ENCODE assay signal across 15 cellular contexts in the genomic region with DNA sequence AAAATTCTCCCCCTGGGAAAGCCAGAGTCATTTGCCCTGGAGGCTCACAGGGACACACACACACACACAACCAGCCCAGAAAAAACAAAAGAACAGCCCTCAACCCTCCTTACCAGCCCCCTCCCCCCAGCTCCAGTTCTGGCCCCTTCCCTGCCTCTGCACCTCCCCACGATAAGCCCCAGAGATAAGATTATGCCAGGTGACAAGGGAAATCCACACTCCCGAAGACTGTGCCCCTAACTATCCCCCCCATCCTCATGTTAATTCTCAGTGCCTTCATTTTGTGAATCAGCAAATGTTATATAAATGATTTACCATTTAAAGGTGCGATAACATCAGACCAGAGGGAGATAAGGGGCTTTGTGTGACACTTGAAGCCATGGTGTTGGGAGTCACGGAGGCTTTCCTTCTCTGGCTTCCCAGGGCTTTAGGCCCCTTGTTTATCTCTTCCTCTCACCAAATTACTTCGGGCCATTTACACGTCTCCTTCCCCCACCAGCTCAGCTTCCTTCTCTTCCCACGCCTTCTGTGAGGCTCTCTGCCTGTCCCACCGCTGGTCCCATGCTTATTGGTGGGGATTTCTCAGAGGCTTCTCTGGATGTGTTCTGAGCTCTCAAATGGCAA. TPM values are rescaled to one million over a fixed set of nuclear protein-coding genes. Genes with fewer than 3 reads are reported as not detected.
DNase-seq lines count a peak whose midpoint lies in the region; TF ChIP-seq lines count a peak whose summit lies in the region.
"Had no signal": no experiment of that assay in that cellular context is flagged by ENCODE, and none has a peak within 500 bp of the region (broad histone marks: within the 10 kb centered on the region; RNA-seq: fewer than 3 reads in every experiment).

No MANE protein-coding gene starts in this region.

- no peak overlapping the region for H3K4me3 ChIP-seq in HUES48 (ENCODE audit: low read depth, low read length)
- no peak overlapping the region for H3K4me3 ChIP-seq in hepatocyte
- H3K4me3 ChIP-seq in osteoblast (ENCODE audit: insufficient read depth, low read length), result no peak overlapping the region

- peaks cover 34% of the 10 kb centered on the region for H3K27me3 ChIP-seq in HUES48 (ENCODE audit: control insufficient read depth, insufficient read depth, low read length)
- H3K27me3 ChIP-seq in hepatocyte, result peaks cover 27% of the 10 kb centered on the region
- H3K27me3 ChIP-seq in osteoblast (ENCODE audit: insufficient read depth, low read length), result peaks cover 31% of the 10 kb centered on the region

- H3K9ac ChIP-seq in HUES48 (ENCODE audit: low read depth, low read length), result no peak overlapping the region

- intact Hi-C loops in Calu3 (cut with micrococcal nuclease; ENCODE audit: unreplicated experiment), result loop anchor here (2.0 to 5.0 kb wide), 4 partner anchors 600 to 1098 kb away; no protein-coding TSS in a partner anchor

- peak overlapping the region; percentile 8 for H3K27ac Mint-ChIP-seq in Calu3 (ENCODE audit: unreplicated experiment)
- H3K27ac Mint-ChIP-seq: CD4-positive, alpha-beta T cell had no signal

- in situ Hi-C loops in G401 (cut with HindIII; ENCODE audit: low sequenced_read_pairs), result no loop called here

- peaks cover 21% of the 10 kb centered on the region for H3K4me1 Mint-ChIP-seq in Calu3 (ENCODE audit: low read depth, unreplicated experiment)

- no peak for TF ChIP-seq CTCF in Calu3 (IDR thresholded peaks at IDR 0.05; ENCODE audit: unreplicated experiment)
- TF ChIP-seq CTCF in hepatocyte (IDR thresholded peaks at IDR 0.05; ENCODE audit: poor library complexity), result no peak
- TF ChIP-seq CTCF in osteoblast (IDR thresholded peaks at IDR 0.05; ENCODE audit: extremely low read depth, low read depth, low read length), result no peak

- H2AFZ ChIP-seq in hepatocyte (no peak overlapping the region), osteoblast (ENCODE audit: low read length) (no peak overlapping the region)

- peak overlapping the region; percentile 65 for H3K4me2 ChIP-seq in hepatocyte
- no peak overlapping the region for H3K4me2 ChIP-seq in osteoblast (ENCODE audit: insufficient read depth, low read length)

- peaks cover 24% of the 10 kb centered on the region for H3K27me3 Mint-ChIP-seq in Calu3 (ENCODE audit: unreplicated experiment)

- no peaks in the 10 kb centered on the region for H3K36me3 Mint-ChIP-seq in Calu3 (ENCODE audit: insufficient read depth, unreplicated experiment)

- peak overlapping the region; percentile 42 for H3K27ac ChIP-seq in HUES48 (ENCODE audit: low read depth, low read length)
- H3K27ac ChIP-seq in hepatocyte, result no peak overlapping the region
- no peak overlapping the region for H3K27ac ChIP-seq in osteoblast (ENCODE audit: low read depth, low read length)

- CTCF ChIA-PET in Calu3 (lab: Charles Lee), result interaction anchor here (0.6 to 2.6 kb wide), 5 partner anchors 506 to 1156 kb away, joined by 3 to 13 read pairs (median 4); no protein-coding TSS in a partner anchor

- H3K79me2 ChIP-seq in hepatocyte (no peaks in the 10 kb centered on the region), osteoblast (ENCODE audit: insufficient read depth, low read length) (no peaks in the 10 kb centered on the region)

- H3K36me3 ChIP-seq in HUES48 (ENCODE audit: control insufficient read depth, insufficient read depth, low read length) (no peaks in the 10 kb centered on the region), hepatocyte (replicated peaks; ENCODE audit: insufficient read depth, low read depth) (no peaks in the 10 kb centered on the region), osteoblast (ENCODE audit: insufficient read depth, low read length) (no peaks in the 10 kb centered on the region)

- no TSS peak for BruUV-seq in Calu3 (replicated peaks; lab: Mats Ljungman, UMichigan)

- H4K20me1 ChIP-seq in hepatocyte (ENCODE audit: insufficient read depth, poor library complexity, severe bottlenecking) (no peaks in the 10 kb centered on the region), osteoblast (ENCODE audit: insufficient read depth, low read length) (no peaks in the 10 kb centered on the region)

- H3K9me2 ChIP-seq in hepatocyte (replicated peaks; ENCODE audit: insufficient read depth), result no peaks in the 10 kb centered on the region

- H3K4me1 ChIP-seq in HUES48 (ENCODE audit: control insufficient read depth, insufficient read depth, low read length), result peaks cover 14% of the 10 kb centered on the region
- H3K4me1 ChIP-seq in hepatocyte (ENCODE audit: insufficient read depth), result no peaks in the 10 kb centered on the region
- peaks cover 6% of the 10 kb centered on the region for H3K4me1 ChIP-seq in osteoblast (ENCODE audit: insufficient read depth, low read length)

- H3K4me3 Mint-ChIP-seq in Calu3 (ENCODE audit: low read depth, unreplicated experiment), result peak overlapping the region; percentile 45
- H3K4me3 Mint-ChIP-seq: CD4-positive, alpha-beta T cell had no signal

- H3K9me3 Mint-ChIP-seq in Calu3 (ENCODE audit: low read depth, unreplicated experiment), result no peaks in the 10 kb centered on the region
- H3K9me3 Mint-ChIP-seq: CD4-positive, alpha-beta T cell had no signal

- no peak for DNase-seq in Calu3
- no peak for DNase-seq in hepatocyte (ENCODE audit: low spot score)
- DNase-seq in osteoblast (ENCODE audit: insufficient read length, low spot score, missing footprints), result peak; percentile 81
- DNase-seq in NCI-H526 treated with DMSO at 0.1 percent for 48 hours (lab: John Stamatoyannopoulos, UW), result no peak
- no peak for DNase-seq in G401 (ENCODE audit: low spot score)
- no peak for DNase-seq in DMS79 treated with DMSO at 0.1 percent for 48 hours (lab: John Stamatoyannopoulos, UW)
- DNase-seq: ACHN; CD4-positive, alpha-beta T cell; H7; Kasumi-1; NCI-H1436 treated with DMSO at 0.1 percent for 48 hours; NCI-H2081; NCI-H524; NK-92 treated with Interleukin-12 subunit alpha and Interleukin-12 subunit beta, amount 100 ng/mL, for 24 hours had no signal

- no peaks in the 10 kb centered on the region for H3K9me3 ChIP-seq in HUES48 (ENCODE audit: control insufficient read depth, insufficient read depth, low read length)
- no peaks in the 10 kb centered on the region for H3K9me3 ChIP-seq in hepatocyte (ENCODE audit: low read depth)
- H3K9me3 ChIP-seq in osteoblast (ENCODE audit: low read depth, low read length), result no peaks in the 10 kb centered on the region

- 20% methylated on average over 8 of the region's 8 CpGs for WGBS in hepatocyte (ENCODE audit: low lambda C conversion rate, missing lambda C conversion rate)

RNA-seq across cellular contexts. Expression of gene FOXC1, which starts 12.5 kb away (rescaled TPM):
- total RNA-seq in Calu3 (2022) (12.3 and 16.5 TPM in 2 replicates), hepatocyte (1.1 and 1.2 TPM in 2 replicates), osteoblast (39.4 and 41.0 TPM in 2 replicates)
- 0.60 and 1.1 TPM in 2 replicates for polyA plus RNA-seq in hepatocyte
- 10.2 and 11.4 TPM in 2 replicates for total RNA-seq in G401 (2014; rRNA removed; shearing (Covaris generic))
- total RNA-seq: CD4-positive, alpha-beta T cell had no signal
